In genomic region chr7:115754226-115754625, GRCh38 we compare ENCODE assay signal across 26 cellular contexts.
"Had no signal": no experiment of that assay in that cellular context is flagged by ENCODE, and none has a peak within 500 bp of the region (broad histone marks: within the 10 kb centered on the region; RNA-seq: fewer than 3 reads in every experiment).

No MANE protein-coding gene starts in this region.

- H3K4me3 ChIP-seq: left ventricle myocardium inferior, lung, mucosa of descending colon, ovary, prostate gland, skin epidermis, stomach, suprapubic skin, thoracic aorta, tibial artery, upper lobe of right lung had no signal

- H3K4me1 ChIP-seq: left ventricle myocardium inferior, prostate gland, stomach, suprapubic skin, tibial artery, upper lobe of right lung had no signal

- H3K9me3 ChIP-seq: left ventricle myocardium inferior, mucosa of descending colon, ovary, prostate gland, stomach, suprapubic skin, thoracic aorta, tibial artery, upper lobe of right lung had no signal

- H3K27ac ChIP-seq: left ventricle myocardium inferior, ovary, prostate gland, skin epidermis, stomach, suprapubic skin, thoracic aorta, tibial artery, upper lobe of right lung had no signal

- DNase-seq: islet precursor cell; left ventricle myocardium inferior; midbrain; mucosa of descending colon; naive thymus-derived CD4-positive, alpha-beta T cell; ovary; posterior cingulate gyrus; retina; right cardiac atrium; stimulated activated CD4-positive, alpha-beta T cell treated with anti-CD3 and anti-CD28 coated beads, Interleukin-12 subunit alpha, Interleukin-12 subunit beta, amount 100 ng/mL, for 4 hours; stimulated activated CD4-positive, alpha-beta T cell treated with anti-CD3 and anti-CD28 coated beads, Interleukin-15, amount 100 ng/mL, for 24 hours; stimulated activated CD4-positive, alpha-beta T cell treated with anti-CD3 and anti-CD28 coated beads, Interleukin-2, amount 100 ng/mL, for 24 hours; stimulated activated CD4-positive, alpha-beta T cell treated with anti-CD3 and anti-CD28 coated beads, Interleukin-4, amount 100 ng/mL, for 1 hour; stimulated activated naive B cell treated with anti-CD40 and anti-IgM and Interleukin-4, amounts not matched to agents 10 μg/mL and 1 μg/mL and 100 μg/mL, for 72 hours; stimulated activated naive CD8-positive, alpha-beta T cell treated with anti-CD3 and anti-CD28 coated beads, Interleukin-15, Interleukin-2, amounts not matched to agents 100 U/mL and 50 U/mL, for 24 hours; stomach; tibial artery; trophoblast cell; upper lobe of right lung had no signal

- ATAC-seq: mucosa of descending colon; naive thymus-derived CD4-positive, alpha-beta T cell; natural killer cell treated with Interleukin-12 subunit alpha and Interleukin-12 subunit beta and Interleukin-15 and Interleukin-18, amount 100 ng/mL, for 72 hours; right cardiac atrium; sciatic nerve; stimulated activated naive B cell treated with anti-CD40 and anti-IgM and Interleukin-4, amounts not matched to agents 10 μg/mL and 1 μg/mL and 100 μg/mL, for 72 hours; stimulated activated naive CD8-positive, alpha-beta T cell treated with anti-CD3 and anti-CD28 coated beads, Interleukin-15, Interleukin-2, amounts not matched to agents 100 U/mL and 50 U/mL, for 24 hours; upper lobe of right lung had no signal

- H3K36me3 ChIP-seq: left ventricle myocardium inferior, ovary, prostate gland, stomach, suprapubic skin, thoracic aorta, tibial artery, upper lobe of right lung had no signal

- H3K27me3 ChIP-seq: ovary, stomach, suprapubic skin, tibial artery, upper lobe of right lung had no signal
